8 cellular contexts compared by ENCODE assay signal in the genomic region with DNA sequence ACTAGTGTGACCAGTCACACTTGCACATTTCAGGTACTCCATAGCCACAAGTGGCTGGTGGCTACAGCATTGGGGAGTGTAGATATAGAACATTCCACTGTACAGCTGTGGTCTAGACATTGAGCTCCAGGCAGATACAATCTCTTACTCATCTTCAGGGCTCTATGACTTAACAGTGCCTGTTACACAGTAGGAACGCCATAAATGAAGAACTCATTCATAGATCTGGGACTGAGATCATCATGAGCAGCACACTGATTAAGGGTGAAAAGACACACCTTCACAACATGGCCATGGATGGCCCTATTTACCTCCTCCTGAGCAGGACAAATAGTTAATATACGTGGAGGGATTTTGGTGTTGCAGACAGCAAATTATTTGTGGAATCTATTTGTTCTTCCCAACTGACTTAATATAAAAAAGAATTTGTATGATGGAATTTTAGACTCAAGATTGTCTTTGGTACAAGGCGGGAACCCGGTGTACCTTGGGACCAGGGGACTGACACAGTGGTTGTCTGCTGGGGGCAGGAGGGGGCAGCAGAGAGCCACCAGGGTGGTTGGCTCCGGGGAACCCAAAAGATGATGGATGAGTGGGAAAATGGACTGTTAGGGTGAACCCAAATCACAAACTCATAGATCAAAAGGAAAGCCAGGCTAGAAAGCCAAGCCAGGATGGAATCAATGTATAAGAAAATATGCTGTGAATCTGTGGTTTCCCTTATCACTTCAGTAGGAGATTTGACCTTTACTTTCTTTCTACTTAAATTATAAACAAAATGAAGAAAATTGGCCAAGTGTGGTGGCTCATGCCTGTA. TPM values are rescaled to one million over a fixed set of nuclear protein-coding genes. Genes with fewer than 3 reads are reported as not detected.
A peak's percentile ranks its signal among the peaks of the same experiment; 100 is the strongest.
DNase-seq lines count a peak whose midpoint lies in the region; ATAC-seq, FAIRE-seq and TF ChIP-seq lines count a peak whose summit lies in the region.

No MANE protein-coding gene starts in this region.

- intact Hi-C loops in pancreas (cut with DNase I), result no loop called here
- intact Hi-C loops in upper lobe of right lung (cut with DNase I), result no loop called here

- H3K27ac ChIP-seq in pancreas (no peak overlapping the region), upper lobe of right lung (no peak overlapping the region)

- WGBS in pancreas, 2 donors, result 18 to 20% methylated on average over 5 of the region's 5 CpGs

- FAIRE-seq in pancreas (lab: Jason Lieb, UNC), result no peak

- TF ChIP-seq CTCF in fibroblast of pulmonary artery (IDR thresholded peaks at IDR 0.05; ENCODE audit: low read length, missing control alignments) (peak; percentile 97), pancreas (IDR thresholded peaks at IDR 0.05) (peak; percentile 51 to 81 (median 70)), upper lobe of right lung (IDR thresholded peaks at IDR 0.05) (peak; percentile 79)

- H3K36me3 ChIP-seq in pancreas, result no peaks in the 10 kb centered on the region
- no peaks in the 10 kb centered on the region for H3K36me3 ChIP-seq in upper lobe of right lung

- H3K27me3 ChIP-seq in pancreas (no peaks in the 10 kb centered on the region), upper lobe of right lung (no peaks in the 10 kb centered on the region)

- peak; percentile 72 for ATAC-seq in HG03095 (IDR thresholded peaks at IDR 0.05; ENCODE audit: unreplicated experiment)
- peak; percentile 97 to 100 (median 100) for ATAC-seq in pancreas
- peak; percentile 92 for ATAC-seq in upper lobe of right lung
- ATAC-seq in GM18511 (IDR thresholded peaks at IDR 0.05; ENCODE audit: unreplicated experiment), result no peak

- no peaks in the 10 kb centered on the region for H3K9me3 ChIP-seq in pancreas
- H3K9me3 ChIP-seq in upper lobe of right lung, result no peaks in the 10 kb centered on the region

- H3K4me3 ChIP-seq in fibroblast of pulmonary artery (replicated peaks; ENCODE audit: low read depth, low read length) (no peak overlapping the region), pancreas (no peak overlapping the region), upper lobe of right lung (no peak overlapping the region)

- H3K4me1 ChIP-seq in pancreas (peaks cover 0 to 6% (median 0%) of the 10 kb centered on the region in 3 donors), upper lobe of right lung (no peaks in the 10 kb centered on the region)

- DNase-seq in DMS53 treated with DMSO at 0.1 percent for 48 hours (lab: John Stamatoyannopoulos, UW; ENCODE audit: unreplicated experiment) (peak; percentile 45), OCI-M1 (lab: John Stamatoyannopoulos, UW) (peak; percentile 69), fibroblast of pulmonary artery (ENCODE audit: low read depth) (peak; percentile 65), pancreas (peak; percentile 63 to 83 (median 70)), upper lobe of right lung (peak; percentile 78)
- peak; percentile 62 for DNase-seq in activated T-cell treated with anti-CD3 and anti-CD28 coated beads, Interleukin-2, amount 50 U/mL, for 1 hour

RNA-seq across cellular contexts. Expression of gene CPA2, which starts 24.3 kb away (rescaled TPM):
- total RNA-seq in pancreas (over 10,000 TPM in 1 of 6 donors, 1,000 to 10,000 TPM in 5; 5,238 to 12,479 (median 6,515) TPM), upper lobe of right lung (not detected)
- polyA plus RNA-seq in pancreas, result 1,000 to 10,000 TPM; 4,251 to 4,591 TPM

RNA-seq across cellular contexts. Expression of gene SSMEM1, which starts 34.7 kb away (rescaled TPM):
- total RNA-seq in pancreas (not detected), upper lobe of right lung (not detected)
- under 1 TPM in 1 of 2 donors, not detected in 1; 0.09 TPM for polyA plus RNA-seq in pancreas

RNA-seq across cellular contexts. Expression of gene TMEM209, which starts 37.2 kb away (rescaled TPM):
- 10 to 100 TPM in 5 of 6 donors, 1 to 10 TPM in 1; 9.3 to 16.1 (median 11.4) TPM for total RNA-seq in pancreas
- polyA plus RNA-seq in pancreas, result 1 to 10 TPM; 4.2 to 5.9 TPM
- total RNA-seq in upper lobe of right lung, result 18.3 TPM

RNA-seq across cellular contexts. Expression of gene CPA4, which starts 50.6 kb away (rescaled TPM):
- 10 to 100 TPM in 1 of 6 donors, 1 to 10 TPM in 5; 4.5 to 12.4 (median 5.9) TPM for total RNA-seq in pancreas
- polyA plus RNA-seq in pancreas, result 1 to 10 TPM; 6.9 to 8.4 TPM
- total RNA-seq in upper lobe of right lung, result not detected

Comparison
In these comparisons a context has a peak if more than half of its experiments do, and no peak if none do; other contexts are left out.
1. RNA of gene CPA2, which starts 24.3 kb away (total RNA-seq): 5,238 to 12,479 TPM in pancreas; not detected in upper lobe of right lung (single experiment); every median in the first group is over 1,000 times any median in the second.
2. Peak in every context shown above with its lines, with median percentiles within 50 percentile points of each other: DNase-seq and CTCF ChIP-seq.